Comparison of ENCODE assay signal across 29 cellular contexts in the genomic region with DNA sequence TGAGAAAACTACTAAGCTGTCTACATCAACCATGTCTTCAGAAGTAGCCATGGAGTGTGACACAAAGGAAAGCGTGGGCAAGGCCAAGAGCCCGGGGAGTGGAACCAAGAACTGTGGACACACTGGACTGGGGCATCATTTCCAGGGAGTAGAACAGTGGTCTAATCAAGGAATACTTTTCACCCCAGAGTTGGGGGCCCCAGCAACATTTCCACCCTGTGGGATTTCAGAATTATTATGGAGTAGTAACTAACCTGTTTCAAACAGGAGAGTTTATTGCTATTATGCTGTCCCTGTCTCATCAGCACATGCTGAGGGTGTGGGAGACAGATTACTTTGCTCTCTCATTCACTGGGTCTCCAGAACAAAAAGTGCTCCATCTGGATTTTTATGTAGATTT. TPM values are rescaled to one million over a fixed set of nuclear protein-coding genes. Genes with fewer than 3 reads are reported as not detected.
"Had no signal": no experiment of that assay in that cellular context is flagged by ENCODE, and none has a peak within 500 bp of the region (broad histone marks: within the 10 kb centered on the region; RNA-seq: fewer than 3 reads in every experiment).

No MANE protein-coding gene starts in this region.

- H3K4me1 ChIP-seq: stomach, suprapubic skin, testis, tibial artery, tibial nerve, transverse colon, upper lobe of left lung, upper lobe of right lung, uterus, vagina had no signal

- H3K9me3 Mint-ChIP-seq: stimulated activated effector memory CD8-positive, alpha-beta T cell treated with anti-CD3 and anti-CD28 coated beads, Interleukin-12 subunit alpha, Interleukin-12 subunit beta, amount 100 ng/mL, for 72 hours; stimulated activated naive CD8-positive, alpha-beta T cell treated with anti-CD3 and anti-CD28 coated beads, Interleukin-15, Interleukin-2, amounts not matched to agents 100 ng/mL and 50 ng/mL, for 24 hours had no signal

- H3K27me3 ChIP-seq: stomach, suprapubic skin, testis, thyroid gland, tibial nerve, transverse colon, upper lobe of left lung, upper lobe of right lung, uterus, vagina had no signal

- H3K36me3 ChIP-seq: stomach, suprapubic skin, thoracic aorta, thyroid gland, tibial artery, tibial nerve, transverse colon, upper lobe of left lung, upper lobe of right lung, uterus, vagina had no signal

- DNase-seq: stimulated activated CD4-positive, alpha-beta T cell treated with anti-CD3 and anti-CD28 coated beads, Interleukin-2, amount 100 ng/mL, for 24 hours; stimulated activated CD4-positive, alpha-beta T cell treated with anti-CD3 and anti-CD28 coated beads, Interleukin-2, amount 100 ng/mL, for 48 hours; stimulated activated CD4-positive, alpha-beta T cell treated with anti-CD3 and anti-CD28 coated beads, Interleukin-4, amount 100 ng/mL, for 1 hour; stimulated activated CD4-positive, alpha-beta T cell treated with anti-CD3 and anti-CD28 coated beads, Interleukin-4, amount 100 ng/mL, for 24 hours; stimulated activated CD4-positive, alpha-beta T cell treated with anti-CD3 and anti-CD28 coated beads, Interleukin-4, amount 100 ng/mL, for 4 hours; stimulated activated CD8-positive, alpha-beta memory T cell treated with anti-CD3 and anti-CD28 coated beads, Interleukin-4, amount 100 ng/mL, for 48 hours; stimulated activated naive B cell treated with anti-CD40 and anti-IgM and Interleukin-4, amounts not matched to agents 10 μg/mL and 1 μg/mL and 100 μg/mL, for 72 hours; stimulated activated naive CD4-positive, alpha-beta T cell; stimulated activated naive CD4-positive, alpha-beta T cell treated with Interleukin-2 at 50 U/mL for 16 hours; stimulated activated naive CD8-positive, alpha-beta T cell treated with anti-CD3 and anti-CD28 coated beads, Interleukin-15, amount 100 ng/mL, for 72 hours; stimulated activated naive CD8-positive, alpha-beta T cell treated with anti-CD3 and anti-CD28 coated beads, Interleukin-15, Interleukin-2, amounts not matched to agents 100 U/mL and 50 U/mL, for 24 hours; stomach; substantia nigra; testis; thyroid gland; tibial artery; transverse colon; trophoblast cell; upper lobe of left lung; upper lobe of right lung; uterus had no signal

- H3K4me3 ChIP-seq: stomach, suprapubic skin, testis, thoracic aorta, thyroid gland, tibial artery, tibial nerve, transverse colon, upper lobe of left lung, upper lobe of right lung, uterus, vagina had no signal

- H3K27ac Mint-ChIP-seq: stimulated activated effector memory CD8-positive, alpha-beta T cell treated with anti-CD3 and anti-CD28 coated beads, Interleukin-12 subunit alpha, Interleukin-12 subunit beta, amount 100 ng/mL, for 72 hours; stimulated activated memory B cell treated with anti-CD40 and anti-IgM and Interleukin-4, amounts not matched to agents 10 μg/mL and 1 μg/mL and 100 μg/mL, for 72 hours; stimulated activated naive B cell treated with anti-CD40 and anti-IgM and Interleukin-4, amounts not matched to agents 10 μg/mL and 1 μg/mL and 100 μg/mL, for 72 hours; stimulated activated naive CD8-positive, alpha-beta T cell treated with anti-CD3 and anti-CD28 coated beads, Interleukin-15, amount 100 ng/mL, for 72 hours; stimulated activated naive CD8-positive, alpha-beta T cell treated with anti-CD3 and anti-CD28 coated beads, Interleukin-15, Interleukin-2, amounts not matched to agents 100 ng/mL and 50 ng/mL, for 24 hours had no signal

- ATAC-seq: stimulated activated memory B cell treated with anti-CD40 and anti-IgM and Interleukin-4, amounts not matched to agents 10 μg/mL and 1 μg/mL and 100 μg/mL, for 72 hours; stimulated activated naive B cell treated with anti-CD40 and anti-IgM and Interleukin-4, amounts not matched to agents 10 μg/mL and 1 μg/mL and 100 μg/mL, for 72 hours; stimulated activated naive CD8-positive, alpha-beta T cell treated with anti-CD3 and anti-CD28 coated beads, Interleukin-15, amount 100 ng/mL, for 72 hours; stimulated activated naive CD8-positive, alpha-beta T cell treated with anti-CD3 and anti-CD28 coated beads, Interleukin-15, Interleukin-2, amounts not matched to agents 100 U/mL and 50 U/mL, for 24 hours; upper lobe of right lung had no signal

- H3K27ac ChIP-seq: stomach, suprapubic skin, testis, thoracic aorta, thyroid gland, tibial artery, tibial nerve, transverse colon, upper lobe of left lung, upper lobe of right lung, uterus, vagina had no signal

- H3K36me3 Mint-ChIP-seq: stimulated activated effector memory CD8-positive, alpha-beta T cell treated with anti-CD3 and anti-CD28 coated beads, Interleukin-12 subunit alpha, Interleukin-12 subunit beta, amount 100 ng/mL, for 72 hours; stimulated activated memory B cell treated with anti-CD40 and anti-IgM and Interleukin-4, amounts not matched to agents 10 μg/mL and 1 μg/mL and 100 μg/mL, for 72 hours; stimulated activated naive B cell treated with anti-CD40 and anti-IgM and Interleukin-4, amounts not matched to agents 10 μg/mL and 1 μg/mL and 100 μg/mL, for 72 hours had no signal

- H3K4me1 Mint-ChIP-seq: stimulated activated effector memory CD8-positive, alpha-beta T cell treated with anti-CD3 and anti-CD28 coated beads, Interleukin-12 subunit alpha, Interleukin-12 subunit beta, amount 100 ng/mL, for 72 hours; stimulated activated memory B cell treated with anti-CD40 and anti-IgM and Interleukin-4, amounts not matched to agents 10 μg/mL and 1 μg/mL and 100 μg/mL, for 72 hours; stimulated activated naive B cell treated with anti-CD40 and anti-IgM and Interleukin-4, amounts not matched to agents 10 μg/mL and 1 μg/mL and 100 μg/mL, for 72 hours; stimulated activated naive CD8-positive, alpha-beta T cell treated with anti-CD3 and anti-CD28 coated beads, Interleukin-15, amount 100 ng/mL, for 72 hours had no signal

- H3K4me3 Mint-ChIP-seq: stimulated activated effector memory CD8-positive, alpha-beta T cell treated with anti-CD3 and anti-CD28 coated beads, Interleukin-12 subunit alpha, Interleukin-12 subunit beta, amount 100 ng/mL, for 72 hours; stimulated activated memory B cell treated with anti-CD40 and anti-IgM and Interleukin-4, amounts not matched to agents 10 μg/mL and 1 μg/mL and 100 μg/mL, for 72 hours; stimulated activated naive B cell treated with anti-CD40 and anti-IgM and Interleukin-4, amounts not matched to agents 10 μg/mL and 1 μg/mL and 100 μg/mL, for 72 hours; stimulated activated naive CD8-positive, alpha-beta T cell treated with anti-CD3 and anti-CD28 coated beads, Interleukin-15, amount 100 ng/mL, for 72 hours; stimulated activated naive CD8-positive, alpha-beta T cell treated with anti-CD3 and anti-CD28 coated beads, Interleukin-15, Interleukin-2, amounts not matched to agents 100 ng/mL and 50 ng/mL, for 24 hours had no signal

- H3K9me3 ChIP-seq: suprapubic skin, testis, thyroid gland, transverse colon, upper lobe of left lung, upper lobe of right lung, uterus, vagina had no signal

RNA-seq across cellular contexts. Expression of a gene that starts 58.0 kb away (rescaled TPM):
- total RNA-seq: subcutaneous adipose tissue, thoracic aorta had no signal
